ENCODE assay signal across 13 cellular contexts in the genomic region with DNA sequence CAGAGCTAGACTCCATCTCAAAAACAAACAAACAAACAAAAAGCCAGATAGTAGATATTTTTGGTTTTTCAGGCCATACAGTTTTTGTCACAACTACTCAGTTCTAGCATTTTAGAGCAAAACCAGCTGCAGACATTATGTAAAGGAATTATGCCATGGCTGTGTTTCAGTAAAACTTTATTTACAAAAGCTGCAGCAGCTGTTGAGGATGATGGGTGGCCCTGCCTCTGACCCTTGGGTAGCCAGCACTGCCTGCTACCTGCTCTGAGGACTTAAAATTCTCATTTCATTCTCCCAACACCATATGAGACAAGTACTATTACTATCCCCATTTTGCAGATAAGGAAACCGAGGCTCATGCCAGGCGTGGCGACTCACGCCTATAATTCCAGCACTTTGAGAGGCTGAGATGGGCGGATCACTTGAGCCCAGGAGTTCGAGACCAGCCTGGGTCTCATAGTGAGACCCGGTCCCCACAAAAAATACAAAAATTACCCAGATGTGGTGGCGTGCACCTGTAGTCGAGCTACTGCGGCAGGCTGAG. TPM values are rescaled to one million over a fixed set of nuclear protein-coding genes. Genes with fewer than 3 reads are reported as not detected.
DNase-seq lines count a peak whose midpoint lies in the region; ATAC-seq, FAIRE-seq and TF ChIP-seq lines count a peak whose summit lies in the region.
"Had no signal": no experiment of that assay in that cellular context is flagged by ENCODE, and none has a peak within 500 bp of the region (broad histone marks: within the 10 kb centered on the region; RNA-seq: fewer than 3 reads in every experiment).

No MANE protein-coding gene starts in this region.

- peak overlapping the region; percentile 51 for H3K4me3 Mint-ChIP-seq in mesothelial cell of epicardium
- H3K4me3 Mint-ChIP-seq: H9 had no signal

- H2AFZ ChIP-seq in SK-N-SH (ENCODE audit: low read depth) = no peak overlapping the region

- H4K20me1 ChIP-seq in SK-N-SH (ENCODE audit: insufficient read depth) = no peaks in the 10 kb centered on the region

- H3K4me3 ChIP-seq in A549 = peak overlapping the region; percentile 37; the same call in 2 of the 3 replicates
- peak overlapping the region; percentile 41; the same call in 1 of the 2 replicates for H3K4me3 ChIP-seq in HUES6 (ENCODE audit: low read depth, low read length)
- peak overlapping the region; percentile 35 for H3K4me3 ChIP-seq in adipocyte (ENCODE audit: low read length)
- H3K4me3 ChIP-seq in adrenal gland = no peak overlapping the region
- H3K4me3 ChIP-seq in SK-N-SH (ENCODE audit: low read depth in 2 of 2, low read length in 1 of 2) = no peak overlapping the region

- FAIRE-seq in A549 (lab: Jason Lieb, UNC) = no peak
- FAIRE-seq: GM12892 had no signal

- no peaks in the 10 kb centered on the region for H3K9me2 ChIP-seq in SK-N-SH

- TF ChIP-seq EP300 in A549 (IDR thresholded peaks at IDR 0.05) = no peak
- TF ChIP-seq EP300 in SK-N-SH (IDR thresholded peaks at IDR 0.05; ENCODE audit: borderline replicate concordance in 1 of 2, low read depth in 1 of 2, low read length in 1 of 2) = no peak

- H3K9me3 ChIP-seq in A549 (no peaks in the 10 kb centered on the region), HUES6 (ENCODE audit: control insufficient read depth, insufficient read depth, low read depth, low read length) (no peaks in the 10 kb centered on the region), adipocyte (ENCODE audit: control insufficient read depth, low read length) (no peaks in the 10 kb centered on the region), adrenal gland (replicated peaks in 1 of 3) (no peaks in the 10 kb centered on the region), SK-N-SH (no peaks in the 10 kb centered on the region)

- DNase-seq in A549 (ENCODE audit: low read depth in 1 of 2, low spot score in 1 of 2) = no peak
- no peak for DNase-seq in adipocyte (ENCODE audit: low read depth)
- no peak for DNase-seq in mesothelial cell of epicardium (ENCODE audit: low spot score in 2 of 2, unreplicated experiment in 2 of 2)
- DNase-seq in NCI-H69 (lab: John Stamatoyannopoulos, UW) = no peak
- no peak for DNase-seq in adrenal gland
- no peak for DNase-seq in SK-N-SH
- DNase-seq in NK-92 treated with Interleukin-12 subunit alpha and Interleukin-12 subunit beta, amount 100 ng/mL, for 24 hours (lab: John Stamatoyannopoulos, UW) = no peak
- DNase-seq: GF-D8 had no signal

- TF ChIP-seq RAD21 in A549 (conservative IDR thresholded peaks at IDR 0.05 in 1 of 2, IDR thresholded peaks at IDR 0.05 in 1 of 2) = no peak
- TF ChIP-seq RAD21 in SK-N-SH (IDR thresholded peaks at IDR 0.05; ENCODE audit: low read length) = no peak

- H3F3A ChIP-seq in SK-N-SH (replicated peaks; ENCODE audit: insufficient read depth) = no peaks in the 10 kb centered on the region

- H3K4me1 ChIP-seq in A549 (peaks cover 37% of the 10 kb centered on the region), HUES6 (ENCODE audit: control insufficient read depth, insufficient read depth, low read length) (peaks cover 25% of the 10 kb centered on the region), adipocyte (ENCODE audit: control insufficient read depth, insufficient read depth, low read length) (peaks cover 28% of the 10 kb centered on the region), adrenal gland (replicated peaks in 1 of 2) (peaks cover 0 to 5% of the 10 kb centered on the region in 2 donors), SK-N-SH (ENCODE audit: control insufficient read depth in 1 of 2, insufficient read depth in 2 of 2, low read depth in 1 of 2, low read length in 1 of 2) (peaks cover 9 to 15% of the 10 kb centered on the region in 2 experiments; a peak in 2 of 4 replicates)

- 82% methylated on average over 10 of the region's 10 CpGs for WGBS in A549 (ENCODE audit: missing lambda C conversion rate)
- 87 to 89% (median 88%) methylated on average over 10 of the region's 10 CpGs for WGBS in adrenal gland, 4 donors
- 94% methylated on average over 10 of the region's 10 CpGs for WGBS in SK-N-SH (ENCODE audit: low lambda C conversion rate)

- H3K27me3 ChIP-seq in HUES6 (ENCODE audit: control insufficient read depth, insufficient read depth, low read length) = no peaks in the 10 kb centered on the region
- no peaks in the 10 kb centered on the region for H3K27me3 ChIP-seq in adipocyte (replicated peaks; ENCODE audit: control insufficient read depth, insufficient read depth, low read length)
- no peaks in the 10 kb centered on the region for H3K27me3 ChIP-seq in adrenal gland
- H3K27me3 ChIP-seq in SK-N-SH (ENCODE audit: insufficient read depth) = no peaks in the 10 kb centered on the region

- peak overlapping the region; percentile 88 for H3K27ac Mint-ChIP-seq in mesothelial cell of epicardium

- intact Hi-C loops in adrenal gland (cut with DNase I) = no loop called here

- no peak for TF ChIP-seq POLR2A in A549 (IDR thresholded peaks at IDR 0.05; ENCODE audit: low read length)
- TF ChIP-seq POLR2A in adrenal gland (IDR thresholded peaks at IDR 0.05) = no peak

- ATAC-seq in A549 = no peak

- H3K9ac ChIP-seq in HUES6 (ENCODE audit: low read length) (no peak overlapping the region), adipocyte (ENCODE audit: low read length) (peak overlapping the region; percentile 24), SK-N-SH (no peak overlapping the region)
- H3K9ac ChIP-seq: KMS-11 had no signal

- H3K4me2 ChIP-seq in A549 (peak overlapping the region; percentile 76), SK-N-SH (no peak overlapping the region)

- no peak for TF ChIP-seq CTCF in A549 (IDR thresholded peaks at IDR 0.05)
- TF ChIP-seq CTCF in mesothelial cell of epicardium (IDR thresholded peaks at IDR 0.05; ENCODE audit: unreplicated experiment) = no peak
- no peak for TF ChIP-seq CTCF in adrenal gland (IDR thresholded peaks at IDR 0.05)
- no peak for TF ChIP-seq CTCF in SK-N-SH (IDR thresholded peaks at IDR 0.05)

- H3K27ac ChIP-seq in A549 (peak overlapping the region; percentile 67 to 95; a peak in 5 of 6 replicates), HUES6 (ENCODE audit: low read depth, low read length) (no peak overlapping the region), adrenal gland (no peak overlapping the region), SK-N-SH (ENCODE audit: low read depth in 2 of 2, low read length in 1 of 2) (no peak overlapping the region)
- H3K27ac ChIP-seq: HL-60, KMS-11 had no signal

- CTCF ChIA-PET in A549 (lab: Yijun Ruan, JAX) (interaction anchor here (0.7 to 19.2 kb wide), 34 partner anchors 10 to 449 kb away, joined by 3 to 347 read pairs (median 6); a partner anchor contains a TSS), SK-N-SH (lab: Yijun Ruan, JAX) (interaction anchor here (0.6 to 3.6 kb wide), 15 partner anchors 9 to 164 kb away, joined by 3 to 18 read pairs (median 5); a partner anchor contains a TSS)

- H3K4me1 Mint-ChIP-seq in mesothelial cell of epicardium = peaks cover 32% of the 10 kb centered on the region

- no peaks in the 10 kb centered on the region for H3K79me2 ChIP-seq in SK-N-SH (ENCODE audit: insufficient read depth)

- H3K9me3 Mint-ChIP-seq in mesothelial cell of epicardium = no peaks in the 10 kb centered on the region
- H3K9me3 Mint-ChIP-seq: H9 had no signal

- no peaks in the 10 kb centered on the region for H3K36me3 Mint-ChIP-seq in mesothelial cell of epicardium

- H3K36me3 ChIP-seq in HUES6 (ENCODE audit: control insufficient read depth, insufficient read depth, low read length) (no peaks in the 10 kb centered on the region), adipocyte (ENCODE audit: control insufficient read depth, insufficient read depth, low read length, severe bottlenecking) (no peaks in the 10 kb centered on the region), adrenal gland (replicated peaks in 1 of 2) (no peaks in the 10 kb centered on the region), SK-N-SH (replicated peaks in 1 of 2; ENCODE audit: control insufficient read depth in 1 of 2, insufficient read depth in 2 of 2, low read length in 1 of 2) (no peaks in the 10 kb centered on the region)

- no peaks in the 10 kb centered on the region for H3K27me3 Mint-ChIP-seq in mesothelial cell of epicardium (ENCODE audit: low read depth)

- POLR2A ChIA-PET in A549 (lab: Yijun Ruan, JAX) (interaction anchor here (1.1 to 1.2 kb wide), 3 partner anchors 9 to 93 kb away, joined by 3 to 4 read pairs (median 3); no protein-coding TSS in a partner anchor), SK-N-SH (lab: Yijun Ruan, JAX) (no interaction called here)

TF ChIP-seq in SK-N-SH, 30 proteins besides CTCF, POLR2A, EP300 and RAD21 (continues in another document):
- TF ChIP-seq TCF12 (IDR thresholded peaks at IDR 0.05) (no peak), CHD2 (IDR thresholded peaks at IDR 0.05; ENCODE audit: low read length, partially characterized antibody) (no peak), SMC3 (IDR thresholded peaks at IDR 0.05; ENCODE audit: low read depth, low read length) (no peak), TEAD4 (IDR thresholded peaks at IDR 0.05; ENCODE audit: borderline replicate concordance, insufficient read depth) (no peak)
- TF ChIP-seq, protein P1, sequence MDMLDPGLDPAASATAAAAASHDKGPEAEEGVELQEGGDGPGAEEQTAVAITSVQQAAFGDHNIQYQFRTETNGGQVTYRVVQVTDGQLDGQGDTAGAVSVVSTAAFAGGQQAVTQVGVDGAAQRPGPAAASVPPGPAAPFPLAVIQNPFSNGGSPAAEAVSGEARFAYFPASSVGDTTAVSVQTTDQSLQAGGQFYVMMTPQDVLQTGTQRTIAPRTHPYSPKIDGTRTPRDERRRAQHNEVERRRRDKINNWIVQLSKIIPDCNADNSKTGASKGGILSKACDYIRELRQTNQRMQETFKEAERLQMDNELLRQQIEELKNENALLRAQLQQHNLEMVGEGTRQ (IDR thresholded peaks at IDR 0.05; ENCODE audit: borderline replicate concordance, low read depth, low read length) = no peak

RNA-seq across cellular contexts. Expression of a gene that starts 56.3 kb away (rescaled TPM):
- polyA plus RNA-seq in A549 (2011; rRNA removed) = 0.03 TPM in 1 of 2 replicates, not detected in the other
- polyA plus RNA-seq in A549 (2012; cell fraction: cytosol; rRNA removed) = 0.03 and 0.07 TPM in 2 replicates
- polyA plus RNA-seq in A549 (2012; cell fraction: nucleus; rRNA removed) = 0.09 and 0.19 TPM in 2 replicates
- polyA plus RNA-seq in A549 (2017; fragmentation: RNase III; extraction: RNeasy Plus Mini Kit Qiagen cat#74134 plus additional on column Dnase treatment) = 0.05 to 0.06 TPM in 2 of 3 replicates, not detected in the other
- polyA minus RNA-seq in A549 (2011; rRNA and poly(A)+ RNA removed) = 0.05 TPM in 1 of 2 replicates, not detected in the other
- 18.8 to 20.0 TPM (median 19.2 TPM) in 3 replicates for total RNA-seq in mesothelial cell of epicardium
- 10 to 100 TPM; 10.6 to 69.9 (median 23.7) TPM for total RNA-seq in adrenal gland
- 100 to 1,000 TPM in 1 of 3 donors, 10 to 100 TPM in 1, 1 to 10 TPM in 1; 3.4 to 135 (median 37.7) TPM for polyA plus RNA-seq in adrenal gland
- 1.0 and 1.2 TPM in 2 replicates for polyA plus RNA-seq in SK-N-SH (2012; rRNA removed)
- polyA plus RNA-seq in SK-N-SH (2012; cell fraction: cytosol; rRNA removed) = 0.18 and 0.33 TPM in 2 replicates
- 7.0 and 8.8 TPM in 2 replicates for polyA plus RNA-seq in SK-N-SH (2012; cell fraction: nucleus; rRNA removed)

Comparison
In these comparisons a context has a peak if more than half of its experiments do, and no peak if none do; other contexts are left out.
1. H3K27ac ChIP-seq: peak in A549 (2 of 2); none in HUES6 (single experiment), adrenal gland (0 of 5) and SK-N-SH (0 of 2).
2. H3K4me3 ChIP-seq: peak in A549 (single experiment), HUES6 (single experiment) and adipocyte (single experiment); none in adrenal gland (0 of 4) and SK-N-SH (0 of 2).